In genomic region chr4:13656569-13656988, GRCh38 we compare ENCODE assay signal across 8 cellular contexts. TPM values are rescaled to one million over a fixed set of nuclear protein-coding genes. Genes with fewer than 3 reads are reported as not detected.
DNase-seq lines count a peak whose midpoint lies in the region; ATAC-seq, FAIRE-seq and TF ChIP-seq lines count a peak whose summit lies in the region.

No MANE protein-coding gene starts in this region.

- H3K9me2 ChIP-seq in Loucy (replicated peaks; ENCODE audit: low read depth, low read length) = no peaks in the 10 kb centered on the region

- POLR2A ChIA-PET in GM12878 (lab: Charles Lee) = no interaction called here

- WGBS in GM12878 (ENCODE audit: insufficient coverage, insufficient replicate concordance, low lambda C conversion rate, missing lambda C conversion rate) = 0% methylated on average over 9 of the region's 9 CpGs

- RAD21 ChIA-PET in GM12878 (lab: Charles Lee; ENCODE audit: unreplicated experiment) = interaction anchor here (0.5 to 2.2 kb wide), 6 partner anchors 201 to 1867 kb away, joined by 3 to 10 read pairs (median 4); no protein-coding TSS in a partner anchor

- intact Hi-C loops in GM12878 (cut with micrococcal nuclease; ENCODE audit: unreplicated experiment) = loop anchor here (1.0 to 10.0 kb wide), 9 partner anchors 128 to 1801 kb away; no protein-coding TSS in a partner anchor

- H3K9ac ChIP-seq in Loucy (ENCODE audit: low read depth, low read length, poor library complexity, severe bottlenecking) (peak overlapping the region; percentile 39), GM12878 (ENCODE audit: control insufficient read depth, insufficient read depth, low read length) (no peak overlapping the region), iPS-18a (ENCODE audit: low read length) (no peak overlapping the region), skeletal muscle satellite cell (ENCODE audit: low read depth, low read length) (peak overlapping the region; percentile 75)

- no peak for FAIRE-seq in GM12878 (lab: Jason Lieb, UNC)

- H3K4me1 ChIP-seq in Loucy (ENCODE audit: insufficient read depth, low read length, poor library complexity, severe bottlenecking) (peaks cover 6% of the 10 kb centered on the region), GM12878 (ENCODE audit: control insufficient read depth, insufficient read depth, low read length) (no peaks in the 10 kb centered on the region), iPS-18a (ENCODE audit: control insufficient read depth, low read depth, low read length) (peaks cover 15% of the 10 kb centered on the region), skeletal muscle satellite cell (ENCODE audit: control insufficient read depth, insufficient read depth, low read length) (peaks cover 26% of the 10 kb centered on the region)

- no peaks in the 10 kb centered on the region for H4K20me1 ChIP-seq in Loucy (ENCODE audit: insufficient read depth, low read length, poor library complexity, severe bottlenecking)
- no peaks in the 10 kb centered on the region for H4K20me1 ChIP-seq in GM12878 (ENCODE audit: control insufficient read depth, insufficient read depth)

- H3K4me2 ChIP-seq in Loucy (ENCODE audit: low read depth, low read length, poor library complexity, severe bottlenecking) = peak overlapping the region; percentile 59
- peak overlapping the region; percentile 61; the same call in 1 of the 2 replicates for H3K4me2 ChIP-seq in GM12878 (ENCODE audit: control insufficient read depth, insufficient read depth)
- peak overlapping the region; percentile 81 for H3K4me2 ChIP-seq in skeletal muscle satellite cell (ENCODE audit: low read length)

- SMC1A ChIA-PET in GM12878 (lab: Charles Lee; ENCODE audit: uncharacterized antibody, unreplicated experiment) = interaction anchor here (0.6 to 2.4 kb wide), 17 partner anchors 28 to 1506 kb away, joined by 3 to 19 read pairs (median 3); no protein-coding TSS in a partner anchor

- H3K27ac ChIP-seq in GM12878 (ENCODE audit: control insufficient read depth, insufficient read depth) (no peak overlapping the region), iPS-18a (ENCODE audit: low read length) (no peak overlapping the region)

- no peak for TF ChIP-seq EP300 in GM12878 (IDR thresholded peaks at IDR 0.05; ENCODE audit: borderline replicate concordance in 1 of 2, control insufficient read depth in 1 of 2, low read depth in 2 of 2, low read length in 2 of 2)

- H3K79me2 ChIP-seq in Loucy (ENCODE audit: insufficient read depth, low read length) = no peaks in the 10 kb centered on the region
- H3K79me2 ChIP-seq in GM12878 (ENCODE audit: control insufficient read depth, insufficient read depth, low read length) = no peaks in the 10 kb centered on the region

- in situ Hi-C loops in GM12878 (cut with MboI) = loop anchor here (10.0 kb wide), 3 partner anchors 1348 to 1798 kb away; partner anchors contain the start of gene CPEB2

- H3F3A ChIP-seq in Loucy (ENCODE audit: low read depth) = no peaks in the 10 kb centered on the region

- no peaks in the 10 kb centered on the region for H3K9me3 ChIP-seq in Loucy (ENCODE audit: insufficient read depth, low read depth, low read length)
- no peaks in the 10 kb centered on the region for H3K9me3 ChIP-seq in GM12878 (replicated peaks; ENCODE audit: control insufficient read depth, insufficient read depth, low read length)
- H3K9me3 ChIP-seq in iPS-18a (ENCODE audit: control insufficient read depth, low read depth, low read length) = no peaks in the 10 kb centered on the region
- no peaks in the 10 kb centered on the region for H3K9me3 ChIP-seq in skeletal muscle satellite cell (replicated peaks; ENCODE audit: low read length)

- DNase-seq in activated gamma-delta T cell treated with Interleukin-2 at 50 U/mL for 16 hours (peak; percentile 62), activated gamma-delta T cell (lab: John Stamatoyannopoulos, UW) (no peak), T-helper 9 cell (peak; percentile 33), GM12878 (ENCODE audit: low read depth, low spot score) (peak; percentile 43)

- no peaks in the 10 kb centered on the region for H3K36me3 ChIP-seq in Loucy (ENCODE audit: insufficient read depth, low read length)
- H3K36me3 ChIP-seq in GM12878 (ENCODE audit: control insufficient read depth in 2 of 2, insufficient read depth in 2 of 2, low read length in 1 of 2) = no peaks in the 10 kb centered on the region
- H3K36me3 ChIP-seq in iPS-18a (ENCODE audit: control insufficient read depth, low read depth, low read length) = no peaks in the 10 kb centered on the region
- H3K36me3 ChIP-seq in skeletal muscle satellite cell (ENCODE audit: insufficient read depth, low read length) = no peaks in the 10 kb centered on the region

- ATAC-seq in GM12878 = peak; percentile 20
- ATAC-seq in HG02870 (IDR thresholded peaks at IDR 0.05; ENCODE audit: unreplicated experiment) = no peak

- no peak for TF ChIP-seq POLR2A in GM12878 (IDR thresholded peaks at IDR 0.05; ENCODE audit: low read depth, low read length)

- CTCF ChIA-PET in GM12878 (lab: Yijun Ruan, JAX) = interaction anchor here (0.6 to 4.6 kb wide), 24 partner anchors 7 to 1740 kb away, joined by 3 to 66 read pairs (median 3); partner anchors contain the start of gene BOD1L1

- H3K4me3 ChIP-seq in Loucy (ENCODE audit: low read length, poor library complexity, severe bottlenecking) = peak overlapping the region; percentile 74
- H3K4me3 ChIP-seq in GM12878 = peak overlapping the region; percentile 66
- peak overlapping the region; percentile 47 for H3K4me3 ChIP-seq in iPS-18a (ENCODE audit: low read length)
- peak overlapping the region; percentile 61 for H3K4me3 ChIP-seq in skeletal muscle satellite cell (ENCODE audit: low read length)

- H2AFZ ChIP-seq in Loucy (ENCODE audit: low read length) = peak overlapping the region; percentile 92
- H2AFZ ChIP-seq in GM12878 (ENCODE audit: control insufficient read depth, low read depth, low read length) = peak overlapping the region; percentile 52

- no TSS peak for BruUV-seq in GM12878 (replicated peaks; lab: Mats Ljungman, UMichigan)

- no peaks in the 10 kb centered on the region for H3K27me3 ChIP-seq in Loucy (ENCODE audit: insufficient read depth, low read length, poor library complexity, severe bottlenecking)
- H3K27me3 ChIP-seq in GM12878 (replicated peaks in 1 of 2; ENCODE audit: control insufficient read depth in 2 of 2, insufficient read depth in 2 of 2, low read length in 1 of 2) = no peaks in the 10 kb centered on the region; a peak in 1 of 4 replicates
- H3K27me3 ChIP-seq in iPS-18a (ENCODE audit: control insufficient read depth, insufficient read depth, low read length) = no peaks in the 10 kb centered on the region
- no peaks in the 10 kb centered on the region for H3K27me3 ChIP-seq in skeletal muscle satellite cell (ENCODE audit: control insufficient read depth, insufficient read depth, low read length)

- TF ChIP-seq CTCF in Loucy (conservative IDR thresholded peaks at IDR 0.05; ENCODE audit: low read length) = peak; percentile 92
- peak; percentile 68 to 83 (median 82) for TF ChIP-seq CTCF in GM12878 (IDR thresholded peaks at IDR 0.05 in 2 of 3, conservative IDR thresholded peaks at IDR 0.05 in 1 of 3; ENCODE audit: control insufficient read depth in 2 of 3, extremely low read depth in 1 of 3, insufficient read depth in 1 of 3, low read depth in 3 of 3, low read length in 3 of 3)

- peak; percentile 88 for TF ChIP-seq RAD21 in GM12878 (IDR thresholded peaks at IDR 0.05; ENCODE audit: insufficient read depth, low read depth, low read length)

TF ChIP-seq in GM12878, 131 proteins besides CTCF, POLR2A, EP300 and RAD21 (continues in another document):
- TF ChIP-seq SMARCA5 (IDR thresholded peaks at IDR 0.05) (no peak), POLR2AphosphoS5 (IDR thresholded peaks at IDR 0.05; ENCODE audit: low read length) (no peak), CBFB (IDR thresholded peaks at IDR 0.05; ENCODE audit: low read depth) (no peak), ZNF207 (IDR thresholded peaks at IDR 0.05; ENCODE audit: borderline replicate concordance) (no peak), RB1 (IDR thresholded peaks at IDR 0.05; ENCODE audit: borderline replicate concordance) (no peak), FOXM1 (IDR thresholded peaks at IDR 0.05; ENCODE audit: low read depth, low read length) (no peak), E4F1 (IDR thresholded peaks at IDR 0.05; ENCODE audit: borderline replicate concordance, partially characterized antibody) (no peak)

RNA-seq across cellular contexts. Expression of gene BOD1L1, which starts 29.1 kb away (rescaled TPM):
- total RNA-seq in GM12878 (2013; cell fraction: nucleolus; rRNA removed) = 118 and 124 TPM in 2 replicates
- total RNA-seq in GM12878 (2014; rRNA removed) (26.2 and 28.3 TPM in 2 replicates), GM12878 (2014; rRNA removed; fragmentation: Illumina TruSeq; extraction: Trizol) (40.4 and 47.3 TPM in 2 replicates), GM12878 (2021) (29.5 and 32.3 TPM in 2 replicates)
- 19.3 TPM for polyA plus RNA-seq in GM12878 (2011; ENCODE audit: low read depth)
- polyA plus RNA-seq in GM12878 (2011; rRNA removed) (25.9 and 41.0 TPM in 2 replicates), GM12878 (2014; fragmentation: Illumina TruSeq; extraction: Trizol) (41.6 and 51.9 TPM in 2 replicates), GM12878 (2014; fragmentation: Nextera tagmentation; extraction: Ambion mirVana) (10 to 100 TPM in 1 of 2 experiments, 1 to 10 TPM in 1; 6.8 to 12.1 TPM), GM12878 (2014; rRNA removed) (20.9 and 22.8 TPM in 2 replicates), GM12878 (2016; fragmentation: Nextera tagmentation; extraction: Ambion mirVana) (1 to 10 TPM; 8.8 to 8.9 TPM)
- 10.2 TPM in 2 replicates for polyA plus RNA-seq in GM12878 (2011; cell fraction: cytosol; rRNA removed)
- 41.7 and 43.8 TPM in 2 replicates for polyA plus RNA-seq in GM12878 (2011; cell fraction: nucleus; rRNA removed)
- 21.5 and 24.3 TPM in 2 replicates for polyA plus RNA-seq in GM12878 (2012)
- 30.0 and 38.5 TPM in 2 replicates for polyA minus RNA-seq in GM12878 (2011; rRNA and poly(A)+ RNA removed)
- polyA minus RNA-seq in GM12878 (2011; cell fraction: cytosol; rRNA and poly(A)+ RNA removed) = 10.2 and 15.7 TPM in 2 replicates
- polyA minus RNA-seq in GM12878 (2011; cell fraction: nucleus; rRNA and poly(A)+ RNA removed) = 38.2 and 50.9 TPM in 2 replicates
- total RNA-seq in skeletal muscle satellite cell (2012; rRNA removed) = 16.6 and 19.8 TPM in 2 replicates

Comparison
In these comparisons a context has a peak if more than half of its experiments do, and no peak if none do; other contexts are left out.
1. H3K9ac ChIP-seq: peak in Loucy (single experiment) and skeletal muscle satellite cell (single experiment); none in GM12878 (single experiment) and iPS-18a (single experiment).
2. Peak in every context shown above with its lines, with median percentiles within 50 percentile points of each other: H3K4me2 ChIP-seq and H3K4me3 ChIP-seq.